22 cellular contexts compared by ENCODE assay signal in the genomic region with DNA sequence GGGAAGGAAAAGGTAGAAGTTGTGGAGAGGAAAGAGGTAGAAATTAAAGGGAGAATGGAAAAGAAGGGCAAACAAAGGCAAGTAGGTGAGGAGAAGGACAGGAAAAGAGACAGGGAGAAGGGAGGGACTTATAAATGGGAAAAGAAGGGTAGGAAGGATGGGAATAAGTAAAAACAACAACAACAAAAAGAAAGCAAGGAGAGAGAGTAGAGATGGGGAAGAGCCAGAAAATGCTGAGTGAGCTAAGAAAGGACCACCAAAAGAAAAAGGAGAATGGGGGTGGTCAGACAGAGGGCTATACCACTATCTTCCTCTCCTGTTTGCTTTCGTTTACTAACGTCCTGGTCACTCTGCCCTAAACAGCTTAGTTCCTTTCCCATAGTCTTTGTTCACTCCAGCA. TPM values are rescaled to one million over a fixed set of nuclear protein-coding genes. Genes with fewer than 3 reads are reported as not detected.
A peak's percentile ranks its signal among the peaks of the same experiment; 100 is the strongest.
DNase-seq lines count a peak whose midpoint lies in the region; ATAC-seq, FAIRE-seq and TF ChIP-seq lines count a peak whose summit lies in the region.
"Had no signal": no experiment of that assay in that cellular context is flagged by ENCODE, and none has a peak within 500 bp of the region (broad histone marks: within the 10 kb centered on the region; RNA-seq: fewer than 3 reads in every experiment).

No MANE protein-coding gene starts in this region.

- no peak for FAIRE-seq in HepG2 (lab: Jason Lieb, UNC)
- FAIRE-seq: H1 had no signal

- peaks cover 38% of the 10 kb centered on the region for H3K4me1 ChIP-seq in HepG2 (ENCODE audit: insufficient read depth, low read length)
- H3K4me1 ChIP-seq in right lobe of liver, result peaks cover 0 to 27% (median 10%) of the 10 kb centered on the region in 4 donors
- H3K4me1 ChIP-seq in NT2/D1 (ENCODE audit: insufficient read depth, insufficient read length), result peaks cover 7% of the 10 kb centered on the region
- peaks cover 11 to 35% (median 31%) of the 10 kb centered on the region in 4 donors for H3K4me1 ChIP-seq in transverse colon

- 82% methylated on average over 2 of the region's 2 CpGs for WGBS in HepG2 (ENCODE audit: low lambda C conversion rate)
- WGBS in right lobe of liver (ENCODE audit: insufficient coverage, low coverage, low lambda C conversion rate, missing lambda C conversion rate), result 51% methylated on average over 2 of the region's 2 CpGs
- 72 to 88% methylated on average over 2 of the region's 2 CpGs for WGBS in transverse colon (ENCODE audit: low coverage in 1 of 2), 2 donors

- H3K27me3 Mint-ChIP-seq in endothelial cell (ENCODE audit: unreplicated experiment), result peaks cover 3% of the 10 kb centered on the region

- CTCF ChIA-PET in HepG2 (lab: Yijun Ruan, JAX; ENCODE audit: low intra/inter-chr PET ratio, low total read pairs), result no interaction called here

- H3K27ac ChIP-seq in HepG2 (ENCODE audit: extremely low read length, insufficient read depth, low read length), result no peak overlapping the region
- H3K27ac ChIP-seq in right lobe of liver, result no peak overlapping the region
- peak overlapping the region in 3 of 4 donors; percentile 99 to 100 (median 99) for H3K27ac ChIP-seq in transverse colon
- H3K27ac ChIP-seq: RWPE1 had no signal

- no peaks in the 10 kb centered on the region; a peak in 1 of 5 replicates for H3K27me3 ChIP-seq in HepG2 (ENCODE audit: control insufficient read depth in 1 of 2, insufficient read depth in 2 of 2, low read length in 2 of 2)
- H3K27me3 ChIP-seq in right lobe of liver, result no peaks in the 10 kb centered on the region
- no peaks in the 10 kb centered on the region for H3K27me3 ChIP-seq in NT2/D1 (ENCODE audit: insufficient read depth, insufficient read length)
- no peaks in the 10 kb centered on the region for H3K27me3 ChIP-seq in transverse colon
- H3K27me3 ChIP-seq: gastroesophageal sphincter, upper lobe of left lung had no signal

- TF ChIP-seq CTCF in HepG2 (CRISPR knock-in tag; IDR thresholded peaks at IDR 0.05), result no peak
- TF ChIP-seq CTCF in right lobe of liver (IDR thresholded peaks at IDR 0.05), result no peak
- no peak for TF ChIP-seq CTCF in endothelial cell (IDR thresholded peaks at IDR 0.05; ENCODE audit: unreplicated experiment)
- no peak for TF ChIP-seq CTCF in transverse colon (IDR thresholded peaks at IDR 0.05)

- H3K27ac Mint-ChIP-seq in endothelial cell (ENCODE audit: unreplicated experiment), result peak overlapping the region; percentile 61

- ATAC-seq in HepG2, result no peak
- ATAC-seq in right lobe of liver, result no peak
- no peak for ATAC-seq in HG02610 (IDR thresholded peaks at IDR 0.05; ENCODE audit: unreplicated experiment)
- no peak for ATAC-seq in HG03520 (IDR thresholded peaks at IDR 0.05; ENCODE audit: unreplicated experiment)
- ATAC-seq: gastroesophageal sphincter, mucosa of descending colon had no signal

- in situ Hi-C loops in HepG2 (cut with HindIII; ENCODE audit: extremely low pct_ligation_motif_present, low pct_unique_long_range_greater_than_20kb), result no loop called here
- in situ Hi-C loops in transverse colon (cut with MboI; ENCODE audit: low pct_ligation_motif_present in 1 of 4, low pct_unique_long_range_greater_than_20kb in 1 of 4, low sequenced_read_pairs in 3 of 4), result no loop called here

- H3K9ac ChIP-seq in HepG2 (ENCODE audit: insufficient read depth, low read depth, low read length) (peak overlapping the region; percentile 95; the same call in 1 of the 2 replicates), NT2/D1 (ENCODE audit: insufficient read length, low read depth) (peak overlapping the region; percentile 99)

- DNase-seq in HepG2 (ENCODE audit: low spot score) (no peak), right lobe of liver (no peak), NT2/D1 (ENCODE audit: low read depth, low spot score) (no peak), endothelial cell (ENCODE audit: low spot score) (no peak), transverse colon (no peak), T-helper 1 cell (no peak)
- DNase-seq: activated CD4-positive, alpha-beta T cell treated with anti-CD3 and anti-CD28 coated beads for 4 hours; activated effector memory CD4-positive, alpha-beta T cell treated with Interleukin-2 at 50 U/mL for 16 hours; amygdala; central memory CD4-positive, alpha-beta T cell; erythroblast; Karpas-422; mucosa of descending colon; NCI-H1105; NCI-H510A; stimulated activated CD4-positive, alpha-beta T cell treated with anti-CD3 and anti-CD28 coated beads, Interleukin-4, amount 100 ng/mL, for 24 hours; upper lobe of left lung had no signal

- no peak overlapping the region for H3K4me3 ChIP-seq in HepG2 (replicated peaks in 1 of 3; ENCODE audit: insufficient read depth in 1 of 3, low read depth in 2 of 3, low read length in 3 of 3)
- no peak overlapping the region for H3K4me3 ChIP-seq in right lobe of liver
- H3K4me3 ChIP-seq in NT2/D1 (ENCODE audit: insufficient read length, low read depth), result no peak overlapping the region
- no peak overlapping the region for H3K4me3 ChIP-seq in transverse colon
- H3K4me3 ChIP-seq: gastroesophageal sphincter, mucosa of descending colon had no signal

- TF ChIP-seq EP300 in HepG2 (IDR thresholded peaks at IDR 0.05; ENCODE audit: low read depth in 2 of 2, low read length in 2 of 2) (no peak), HepG2 (CRISPR knock-in tag; IDR thresholded peaks at IDR 0.05; ENCODE audit: borderline replicate concordance) (no peak), transverse colon (IDR thresholded peaks at IDR 0.05; ENCODE audit: low read depth) (no peak)

- intact Hi-C loops in HepG2 (cut with micrococcal nuclease; ENCODE audit: unreplicated experiment) (no loop called here), right lobe of liver (cut with DNase I) (no loop called here), transverse colon (cut with DNase I; ENCODE audit: low total_unique reads) (no loop called here)

- peak overlapping the region; percentile 79 for H3K4me3 Mint-ChIP-seq in endothelial cell (ENCODE audit: unreplicated experiment)

- H3K9me3 Mint-ChIP-seq in endothelial cell (ENCODE audit: unreplicated experiment), result no peaks in the 10 kb centered on the region

- POLR2A ChIA-PET in HepG2 (lab: Yijun Ruan, JAX), result no interaction called here

- H3K36me3 ChIP-seq in HepG2 (replicated peaks in 1 of 2; ENCODE audit: control insufficient read depth in 1 of 2, insufficient read depth in 2 of 2, low read length in 2 of 2) (no peaks in the 10 kb centered on the region; a peak in 1 of 5 replicates), right lobe of liver (no peaks in the 10 kb centered on the region), NT2/D1 (ENCODE audit: insufficient read depth, insufficient read length, low read length) (peaks cover 6% of the 10 kb centered on the region), transverse colon (no peaks in the 10 kb centered on the region)
- H3K36me3 ChIP-seq: gastroesophageal sphincter, upper lobe of left lung had no signal

- no peak for TF ChIP-seq RAD21 in HepG2 (CRISPR knock-in tag; IDR thresholded peaks at IDR 0.05)

- no TSS peak for BruUV-seq in HepG2 (replicated peaks; lab: Mats Ljungman, UMichigan)

- H3K79me2 ChIP-seq in HepG2 (ENCODE audit: insufficient read depth, low read length), result peaks cover 26% of the 10 kb centered on the region

- H4K20me1 ChIP-seq in HepG2 (ENCODE audit: insufficient read depth, low read length), result no peaks in the 10 kb centered on the region; the same call in 1 of the 2 replicates

- peaks cover 5% of the 10 kb centered on the region for H3K36me3 Mint-ChIP-seq in endothelial cell (ENCODE audit: low read depth, unreplicated experiment)

- H3K9me3 ChIP-seq in HepG2 (ENCODE audit: low read length) (no peaks in the 10 kb centered on the region), right lobe of liver (no peaks in the 10 kb centered on the region), NT2/D1 (ENCODE audit: insufficient read depth, low read length) (no peaks in the 10 kb centered on the region), transverse colon (no peaks in the 10 kb centered on the region)
- H3K9me3 ChIP-seq: gastroesophageal sphincter, mucosa of descending colon, upper lobe of left lung had no signal

- no peak overlapping the region for H2AFZ ChIP-seq in HepG2 (ENCODE audit: low read length)

- TF ChIP-seq POLR2A in HepG2 (IDR thresholded peaks at IDR 0.05; ENCODE audit: insufficient read depth in 1 of 2, low read depth in 2 of 2, low read length in 2 of 2) (no peak), right lobe of liver (IDR thresholded peaks at IDR 0.05) (no peak), transverse colon (IDR thresholded peaks at IDR 0.05) (no peak)

- H3K4me2 ChIP-seq in HepG2 (ENCODE audit: low read depth, low read length), result peak overlapping the region; percentile 79; the same call in 1 of the 2 replicates

- H3K4me1 Mint-ChIP-seq in endothelial cell (ENCODE audit: unreplicated experiment), result peaks cover 16% of the 10 kb centered on the region

RNA-seq across cellular contexts. Expression of gene CMPK1, which starts 1.7 kb away (rescaled TPM):
- 92.0 and 134 TPM in 2 replicates for total RNA-seq in HepG2 (2016; rRNA removed; fragmentation: Illumina TruSeq; extraction: Trizol)
- 33.7 and 40.2 TPM in 2 replicates for total RNA-seq in HepG2 (2016; cell fraction: cytosol; rRNA removed; fragmentation: Illumina TruSeq; extraction: Trizol; ENCODE audit: low read depth)
- 91.0 and 135 TPM in 2 replicates for total RNA-seq in HepG2 (2016; cell fraction: insoluble cytoplasmic fraction; rRNA removed; fragmentation: Illumina TruSeq; extraction: Trizol)
- 89.3 and 112 TPM in 2 replicates for total RNA-seq in HepG2 (2016; cell fraction: membrane; rRNA removed; fragmentation: Illumina TruSeq; extraction: Trizol)
- total RNA-seq in HepG2 (2016; cell fraction: nucleus; rRNA removed; fragmentation: Illumina TruSeq; extraction: Trizol), result 51.7 and 54.2 TPM in 2 replicates
- polyA plus RNA-seq in HepG2 (2011; rRNA removed), result 26.7 and 38.3 TPM in 2 replicates
- polyA plus RNA-seq in HepG2 (2011; cell fraction: cytosol; rRNA removed), result 13.3 and 21.6 TPM in 2 replicates
- 5.0 and 9.2 TPM in 2 replicates for polyA plus RNA-seq in HepG2 (2011; cell fraction: nucleus; rRNA removed)
- 71.2 and 92.2 TPM in 2 replicates for polyA plus RNA-seq in HepG2 (2012)
- 59.4 and 61.0 TPM in 2 replicates for polyA plus RNA-seq in HepG2 (2016; cell fraction: cytosol; fragmentation: Illumina TruSeq; extraction: Trizol; ENCODE audit: low read depth)
- 147 and 152 TPM in 2 replicates for polyA plus RNA-seq in HepG2 (2016; cell fraction: insoluble cytoplasmic fraction; fragmentation: Illumina TruSeq; extraction: Trizol; ENCODE audit: low read depth)
- polyA plus RNA-seq in HepG2 (2016; cell fraction: membrane; fragmentation: Illumina TruSeq; extraction: Trizol; ENCODE audit: low read depth), result 101 and 114 TPM in 2 replicates
- 63.3 and 71.3 TPM in 2 replicates for polyA plus RNA-seq in HepG2 (2016; cell fraction: nucleus; fragmentation: Illumina TruSeq; extraction: Trizol; ENCODE audit: insufficient read depth, low read depth)
- 7.4 and 16.8 TPM in 2 replicates for polyA minus RNA-seq in HepG2 (2011; rRNA and poly(A)+ RNA removed; ENCODE audit: low replicate concordance)
- 46.4 and 47.8 TPM in 2 replicates for polyA minus RNA-seq in HepG2 (2011; cell fraction: cytosol; rRNA and poly(A)+ RNA removed)
- 21.9 and 24.1 TPM in 2 replicates for polyA minus RNA-seq in HepG2 (2011; cell fraction: nucleus; rRNA and poly(A)+ RNA removed)
- total RNA-seq in right lobe of liver, result 100 to 1,000 TPM; 101 to 160 (median 133) TPM
- 53.4 TPM for total RNA-seq in endothelial cell (ENCODE audit: unreplicated experiment)
- 100 to 1,000 TPM in 2 of 4 donors, 10 to 100 TPM in 2; 71.6 to 162 (median 109) TPM for total RNA-seq in transverse colon

RNA-seq across cellular contexts. Expression of gene STIL, which starts 17.9 kb away (rescaled TPM):
- total RNA-seq in HepG2 (2016; rRNA removed; fragmentation: Illumina TruSeq; extraction: Trizol) (18.6 and 22.8 TPM in 2 replicates), right lobe of liver (1 to 10 TPM in 3 of 6 experiments, under 1 TPM in 3; 0.61 to 2.5 (median 0.87) TPM), endothelial cell (ENCODE audit: unreplicated experiment) (12.1 TPM), transverse colon (10 to 100 TPM in 1 of 4 donors, 1 to 10 TPM in 3; 3.4 to 16.3 (median 6.5) TPM)
- 24.3 and 28.6 TPM in 2 replicates for total RNA-seq in HepG2 (2016; cell fraction: cytosol; rRNA removed; fragmentation: Illumina TruSeq; extraction: Trizol; ENCODE audit: low read depth)
- 17.1 and 23.7 TPM in 2 replicates for total RNA-seq in HepG2 (2016; cell fraction: insoluble cytoplasmic fraction; rRNA removed; fragmentation: Illumina TruSeq; extraction: Trizol)
- total RNA-seq in HepG2 (2016; cell fraction: membrane; rRNA removed; fragmentation: Illumina TruSeq; extraction: Trizol), result 17.4 and 19.0 TPM in 2 replicates
- 22.4 and 29.1 TPM in 2 replicates for total RNA-seq in HepG2 (2016; cell fraction: nucleus; rRNA removed; fragmentation: Illumina TruSeq; extraction: Trizol)
- polyA plus RNA-seq in HepG2 (2011; rRNA removed), result 7.9 and 13.7 TPM in 2 replicates
- polyA plus RNA-seq in HepG2 (2011; cell fraction: cytosol; rRNA removed), result 5.4 and 5.6 TPM in 2 replicates
- polyA plus RNA-seq in HepG2 (2011; cell fraction: nucleus; rRNA removed), result 5.6 and 8.3 TPM in 2 replicates
- polyA plus RNA-seq in HepG2 (2012), result 3.2 and 6.4 TPM in 2 replicates
- 0.55 and 0.62 TPM in 2 replicates for polyA plus RNA-seq in HepG2 (2016; cell fraction: cytosol; fragmentation: Illumina TruSeq; extraction: Trizol; ENCODE audit: low read depth)
- polyA plus RNA-seq in HepG2 (2016; cell fraction: insoluble cytoplasmic fraction; fragmentation: Illumina TruSeq; extraction: Trizol; ENCODE audit: low read depth), result 16.2 and 16.4 TPM in 2 replicates
- 2.0 and 2.4 TPM in 2 replicates for polyA plus RNA-seq in HepG2 (2016; cell fraction: membrane; fragmentation: Illumina TruSeq; extraction: Trizol; ENCODE audit: low read depth)
- 19.0 and 19.7 TPM in 2 replicates for polyA plus RNA-seq in HepG2 (2016; cell fraction: nucleus; fragmentation: Illumina TruSeq; extraction: Trizol; ENCODE audit: insufficient read depth, low read depth)
- 19.7 and 48.7 TPM in 2 replicates for polyA minus RNA-seq in HepG2 (2011; rRNA and poly(A)+ RNA removed; ENCODE audit: low replicate concordance)
- polyA minus RNA-seq in HepG2 (2011; cell fraction: cytosol; rRNA and poly(A)+ RNA removed), result 9.7 and 12.6 TPM in 2 replicates
- polyA minus RNA-seq in HepG2 (2011; cell fraction: nucleus; rRNA and poly(A)+ RNA removed), result 23.7 and 24.7 TPM in 2 replicates

Comparison
In these comparisons a context has a peak if more than half of its experiments do, and no peak if none do; other contexts are left out.
1. H3K27ac ChIP-seq: peak in transverse colon (3 of 4); none in HepG2 (single experiment) and right lobe of liver (0 of 3).